12 cellular contexts compared by ENCODE assay signal in genomic region chr6:41439524-41440418, GRCh38.
DNase-seq lines count a peak whose midpoint lies in the region; ATAC-seq and TF ChIP-seq lines count a peak whose summit lies in the region.
"Had no signal": no experiment of that assay in that cellular context is flagged by ENCODE, and none has a peak within 500 bp of the region (broad histone marks: within the 10 kb centered on the region; RNA-seq: fewer than 3 reads in every experiment).

No MANE protein-coding gene starts in this region.

- peaks cover 44% of the 10 kb centered on the region for H3K4me1 Mint-ChIP-seq in activated T-cell treated with anti-CD3 and anti-CD28 coated beads, Interleukin-2, amount 50 U/mL, for 4 hours (ENCODE audit: low read depth)
- H3K4me1 Mint-ChIP-seq in T-helper 2 cell treated with Interferon-gamma antibody and Interleukin-4, amounts not matched to agents 5 μg/mL and 100 μg/mL, for 36 hours (ENCODE audit: low read depth), result peaks cover 26% of the 10 kb centered on the region
- H3K4me1 Mint-ChIP-seq in stimulated activated memory B cell treated with anti-CD40 and anti-IgM and Interleukin-4, amounts not matched to agents 10 μg/mL and 1 μg/mL and 100 μg/mL, for 72 hours, result peaks cover 30% of the 10 kb centered on the region

- H3K9me3 Mint-ChIP-seq in activated T-cell treated with anti-CD3 and anti-CD28 coated beads, Interleukin-2, amount 50 U/mL, for 4 hours, result no peaks in the 10 kb centered on the region
- H3K9me3 Mint-ChIP-seq in T-helper 2 cell treated with Interferon-gamma antibody and Interleukin-4, amounts not matched to agents 5 μg/mL and 100 μg/mL, for 36 hours, result no peaks in the 10 kb centered on the region
- H3K9me3 Mint-ChIP-seq in stimulated activated memory B cell treated with anti-CD40 and anti-IgM and Interleukin-4, amounts not matched to agents 10 μg/mL and 1 μg/mL and 100 μg/mL, for 72 hours, result no peaks in the 10 kb centered on the region
- H3K9me3 Mint-ChIP-seq: mesothelial cell of epicardium had no signal

- peak in 1 of 2 donors; percentile 58 for ATAC-seq in activated T-cell treated with anti-CD3 and anti-CD28 coated beads, Interleukin-2, amount 50 U/mL, for 4 hours
- ATAC-seq in HG03378 (IDR thresholded peaks at IDR 0.05; ENCODE audit: unreplicated experiment), result peak; percentile 82
- peak; percentile 89 for ATAC-seq in stimulated activated memory B cell treated with anti-CD40 and anti-IgM and Interleukin-4, amounts not matched to agents 10 μg/mL and 1 μg/mL and 100 μg/mL, for 72 hours
- no peak for ATAC-seq in HG02840 (IDR thresholded peaks at IDR 0.05; ENCODE audit: low FRiP score, unreplicated experiment)

- peak overlapping the region; percentile 13 for H3K27ac Mint-ChIP-seq in T-helper 2 cell treated with Interferon-gamma antibody and Interleukin-4, amounts not matched to agents 5 μg/mL and 100 μg/mL, for 36 hours
- peak overlapping the region; percentile 78 for H3K27ac Mint-ChIP-seq in stimulated activated memory B cell treated with anti-CD40 and anti-IgM and Interleukin-4, amounts not matched to agents 10 μg/mL and 1 μg/mL and 100 μg/mL, for 72 hours
- H3K27ac Mint-ChIP-seq: mesothelial cell of epicardium had no signal

- TF ChIP-seq CTCF in esophagus squamous epithelium (IDR thresholded peaks at IDR 0.05), result no peak

- H3K36me3 Mint-ChIP-seq in activated T-cell treated with anti-CD3 and anti-CD28 coated beads, Interleukin-2, amount 50 U/mL, for 4 hours (ENCODE audit: insufficient read depth), result no peaks in the 10 kb centered on the region
- H3K36me3 Mint-ChIP-seq in T-helper 2 cell treated with Interferon-gamma antibody and Interleukin-4, amounts not matched to agents 5 μg/mL and 100 μg/mL, for 36 hours (ENCODE audit: low read depth), result no peaks in the 10 kb centered on the region
- H3K36me3 Mint-ChIP-seq in stimulated activated memory B cell treated with anti-CD40 and anti-IgM and Interleukin-4, amounts not matched to agents 10 μg/mL and 1 μg/mL and 100 μg/mL, for 72 hours, result no peaks in the 10 kb centered on the region
- H3K36me3 Mint-ChIP-seq: mesothelial cell of epicardium had no signal

- no peak for DNase-seq in activated T-cell treated with anti-CD3 and anti-CD28 coated beads, Interleukin-2, amount 50 U/mL, for 4 hours
- DNase-seq in activated T-cell treated with anti-CD3 and anti-CD28 coated beads, Interleukin-2, amount 50 U/mL, for 48 hours, result no peak
- no peak for DNase-seq in T-helper 2 cell treated with Interferon-gamma antibody and Interleukin-4, amounts not matched to agents 5 μg/mL and 100 μg/mL, for 36 hours (ENCODE audit: low spot score)
- DNase-seq in NCI-H1092 treated with DMSO at 0.1 percent for 48 hours (lab: John Stamatoyannopoulos, UW), result no peak
- no peak for DNase-seq in esophagus squamous epithelium (lab: John Stamatoyannopoulos, UW)
- DNase-seq: aorta, NCI-H2107, tibial artery had no signal

- H3K27me3 Mint-ChIP-seq in activated T-cell treated with anti-CD3 and anti-CD28 coated beads, Interleukin-2, amount 50 U/mL, for 4 hours (ENCODE audit: low read depth), result peaks cover 16% of the 10 kb centered on the region
- peaks cover 33% of the 10 kb centered on the region for H3K27me3 Mint-ChIP-seq in T-helper 2 cell treated with Interferon-gamma antibody and Interleukin-4, amounts not matched to agents 5 μg/mL and 100 μg/mL, for 36 hours (ENCODE audit: low read depth)
- peaks cover 16% of the 10 kb centered on the region for H3K27me3 Mint-ChIP-seq in stimulated activated memory B cell treated with anti-CD40 and anti-IgM and Interleukin-4, amounts not matched to agents 10 μg/mL and 1 μg/mL and 100 μg/mL, for 72 hours

- 66 to 72% methylated on average over 8 of the region's 8 CpGs for WGBS in esophagus squamous epithelium, 2 donors

- H3K4me3 ChIP-seq in esophagus squamous epithelium, result no peak overlapping the region
- H3K4me3 ChIP-seq: tibial artery had no signal

- TF ChIP-seq POLR2A in esophagus squamous epithelium (IDR thresholded peaks at IDR 0.05), result no peak

- H3K4me3 Mint-ChIP-seq in activated T-cell treated with anti-CD3 and anti-CD28 coated beads, Interleukin-2, amount 50 U/mL, for 4 hours, result peak overlapping the region; percentile 48
- peak overlapping the region; percentile 62 for H3K4me3 Mint-ChIP-seq in T-helper 2 cell treated with Interferon-gamma antibody and Interleukin-4, amounts not matched to agents 5 μg/mL and 100 μg/mL, for 36 hours
- peak overlapping the region; percentile 32 for H3K4me3 Mint-ChIP-seq in stimulated activated memory B cell treated with anti-CD40 and anti-IgM and Interleukin-4, amounts not matched to agents 10 μg/mL and 1 μg/mL and 100 μg/mL, for 72 hours
- H3K4me3 Mint-ChIP-seq: mesothelial cell of epicardium had no signal

- no peak overlapping the region for H3K27ac ChIP-seq in esophagus squamous epithelium
- H3K27ac ChIP-seq: tibial artery had no signal

- no peaks in the 10 kb centered on the region for H3K36me3 ChIP-seq in esophagus squamous epithelium
- H3K36me3 ChIP-seq: tibial artery had no signal

- no peaks in the 10 kb centered on the region for H3K9me3 ChIP-seq in esophagus squamous epithelium
- H3K9me3 ChIP-seq: tibial artery had no signal

- H3K27me3 ChIP-seq in esophagus squamous epithelium, result peaks cover 3 to 75% (median 7%) of the 10 kb centered on the region in 4 donors

- intact Hi-C loops in esophagus squamous epithelium (cut with DNase I), result no loop called here

- H3K4me1 ChIP-seq in esophagus squamous epithelium, result peaks cover 3 to 23% (median 14%) of the 10 kb centered on the region in 3 donors
